Comparison of ENCODE assay signal across 9 cellular contexts in the genomic region with DNA sequence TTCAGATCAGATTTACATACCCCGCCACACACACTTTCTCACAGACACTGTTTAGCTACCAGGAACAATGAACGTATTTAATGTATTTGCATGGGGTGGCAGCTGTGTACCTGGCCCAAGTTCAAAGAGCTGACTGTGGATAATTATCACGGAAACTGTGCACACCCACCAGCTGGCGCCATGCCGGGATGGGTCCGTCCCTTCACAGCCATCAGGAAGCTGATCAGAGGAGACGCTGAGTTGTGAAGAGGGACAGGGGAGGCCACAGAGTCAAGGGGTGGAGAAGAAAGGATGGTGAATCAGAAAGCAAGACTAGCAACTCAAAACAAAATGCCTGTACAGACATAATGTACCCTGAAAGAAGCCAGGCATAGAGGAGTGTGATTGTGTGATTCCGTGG.
DNase-seq lines count a peak whose midpoint lies in the region; ATAC-seq lines count a peak whose summit lies in the region.
"Had no signal": no experiment of that assay in that cellular context is flagged by ENCODE, and none has a peak within 500 bp of the region (broad histone marks: within the 10 kb centered on the region; RNA-seq: fewer than 3 reads in every experiment).

No MANE protein-coding gene starts in this region.

- H3K4me1 Mint-ChIP-seq in T-helper 1 cell treated with Interleukin-12 subunit alpha and Interleukin-12 subunit beta and Interleukin-4 antibody, amounts not matched to agents 30 μg/mL and 1 μg/mL, for 36 hours (ENCODE audit: low read depth) = peaks cover 16% of the 10 kb centered on the region

- H3K27ac Mint-ChIP-seq in T-helper 1 cell treated with Interleukin-12 subunit alpha and Interleukin-12 subunit beta and Interleukin-4 antibody, amounts not matched to agents 30 μg/mL and 1 μg/mL, for 36 hours = no peak overlapping the region

- ATAC-seq in GM21390 (IDR thresholded peaks at IDR 0.05; ENCODE audit: unreplicated experiment) (no peak), GM21381 (IDR thresholded peaks at IDR 0.05; ENCODE audit: unreplicated experiment) (no peak)

- peak overlapping the region; percentile 37 for H3K4me3 Mint-ChIP-seq in T-helper 1 cell treated with Interleukin-12 subunit alpha and Interleukin-12 subunit beta and Interleukin-4 antibody, amounts not matched to agents 30 μg/mL and 1 μg/mL, for 36 hours

- peaks cover 4% of the 10 kb centered on the region for H3K27me3 Mint-ChIP-seq in T-helper 1 cell treated with Interleukin-12 subunit alpha and Interleukin-12 subunit beta and Interleukin-4 antibody, amounts not matched to agents 30 μg/mL and 1 μg/mL, for 36 hours (ENCODE audit: low read depth)

- H3K36me3 Mint-ChIP-seq in T-helper 1 cell treated with Interleukin-12 subunit alpha and Interleukin-12 subunit beta and Interleukin-4 antibody, amounts not matched to agents 30 μg/mL and 1 μg/mL, for 36 hours (ENCODE audit: low read depth) = peaks cover 3% of the 10 kb centered on the region

- DNase-seq in T-helper 1 cell = no peak
- DNase-seq in NCI-H2029 treated with DMSO at 0.1 percent for 48 hours (lab: John Stamatoyannopoulos, UW) = peak; percentile 40
- DNase-seq in activated T-helper 9 cell treated with anti-CD3 and anti-CD28 coated beads, Interleukin-2, amount 50 U/mL, for 16 hours (ENCODE audit: low read depth) = peak; percentile 9
- peak in 3 of 4 experiments; percentile 16 to 38 (median 19) for DNase-seq in stimulated activated CD4-positive, alpha-beta T cell treated with anti-CD3 and anti-CD28 coated beads, Interleukin-1b, Interleukin-23, amount 100 ng/mL, for 24 hours (ENCODE audit: low read depth in 4 of 4, low spot score in 1 of 4)
- DNase-seq in HPDE6-E6E7 (ENCODE audit: extremely low spot score) = no peak
- DNase-seq: activated effector memory CD4-positive, alpha-beta T cell treated with Interleukin-2 at 50 U/mL for 16 hours had no signal

- no peaks in the 10 kb centered on the region for H3K9me3 Mint-ChIP-seq in T-helper 1 cell treated with Interleukin-12 subunit alpha and Interleukin-12 subunit beta and Interleukin-4 antibody, amounts not matched to agents 30 μg/mL and 1 μg/mL, for 36 hours

Comparison
In these comparisons a context has a peak if more than half of its experiments do, and no peak if none do; other contexts are left out.
1. DNase-seq: peak in NCI-H2029 treated with DMSO at 0.1 percent for 48 hours (single experiment), activated T-helper 9 cell treated with anti-CD3 and anti-CD28 coated beads, Interleukin-2, amount 50 U/mL, for 16 hours (single experiment) and stimulated activated CD4-positive, alpha-beta T cell treated with anti-CD3 and anti-CD28 coated beads, Interleukin-1b, Interleukin-23, amount 100 ng/mL, for 24 hours (3 of 4); none in T-helper 1 cell (0 of 5) and HPDE6-E6E7 (single experiment).